Comparison of ENCODE assay signal across 1 cellular context in the genomic region with DNA sequence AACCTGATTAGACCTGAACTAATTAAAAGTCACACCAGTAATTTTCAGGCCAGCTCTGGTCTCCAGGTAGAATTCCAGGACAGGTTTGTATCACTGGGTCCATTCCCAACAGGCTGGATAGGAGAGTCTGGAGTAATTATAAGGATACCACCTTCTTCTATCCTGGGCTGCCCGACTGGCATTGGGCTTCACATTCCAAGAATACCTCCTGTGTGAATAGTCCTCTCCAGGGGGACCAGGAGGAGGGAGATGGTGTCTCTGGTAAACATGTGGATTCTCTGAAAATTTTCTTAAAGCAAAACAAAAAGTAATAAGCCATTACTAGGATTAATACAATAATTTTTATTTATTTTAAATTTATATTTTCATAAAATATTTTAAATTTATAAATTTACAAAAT.
TF ChIP-seq lines count a peak whose summit lies in the region.

No MANE protein-coding gene starts in this region.

TF ChIP-seq in IMR-90, 13 proteins besides CTCF, POLR2A, EP300 and RAD21 (continued from another document):
- TF ChIP-seq, protein P1, sequence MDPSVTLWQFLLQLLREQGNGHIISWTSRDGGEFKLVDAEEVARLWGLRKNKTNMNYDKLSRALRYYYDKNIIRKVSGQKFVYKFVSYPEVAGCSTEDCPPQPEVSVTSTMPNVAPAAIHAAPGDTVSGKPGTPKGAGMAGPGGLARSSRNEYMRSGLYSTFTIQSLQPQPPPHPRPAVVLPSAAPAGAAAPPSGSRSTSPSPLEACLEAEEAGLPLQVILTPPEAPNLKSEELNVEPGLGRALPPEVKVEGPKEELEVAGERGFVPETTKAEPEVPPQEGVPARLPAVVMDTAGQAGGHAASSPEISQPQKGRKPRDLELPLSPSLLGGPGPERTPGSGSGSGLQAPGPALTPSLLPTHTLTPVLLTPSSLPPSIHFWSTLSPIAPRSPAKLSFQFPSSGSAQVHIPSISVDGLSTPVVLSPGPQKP (IDR thresholded peaks at IDR 0.05; ENCODE audit: borderline replicate concordance, low read depth, low read length), result no peak
- TF ChIP-seq MAZ (IDR thresholded peaks at IDR 0.05; ENCODE audit: borderline replicate concordance, low read depth, low read length) (no peak), MAFK (IDR thresholded peaks at IDR 0.05; ENCODE audit: low read depth, low read length) (no peak)
TF ChIP-seq in IMR-90: peak in this region for 0.
